In the genomic region with DNA sequence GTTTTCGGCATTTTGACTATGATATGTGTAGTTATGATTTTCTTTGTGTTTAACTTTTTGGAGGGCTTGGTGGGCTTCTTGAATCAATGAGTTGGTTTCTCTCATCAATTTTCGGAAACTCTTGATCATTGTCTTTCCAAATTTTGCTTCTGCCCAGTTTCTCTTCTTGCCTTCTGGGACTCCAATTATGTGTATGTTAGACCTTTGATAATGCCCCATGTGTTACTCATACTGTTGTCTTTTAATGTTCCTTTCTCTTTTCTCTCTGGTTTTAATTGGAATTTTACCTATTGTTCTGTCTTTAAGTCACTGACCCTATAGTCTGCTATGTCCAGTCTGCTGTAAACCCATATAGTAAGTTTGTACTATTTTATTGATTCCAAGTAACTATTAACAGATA, we compare ENCODE assay signal across 10 cellular contexts. TPM values are rescaled to one million over a fixed set of nuclear protein-coding genes. Genes with fewer than 3 reads are reported as not detected.
"Had no signal": no experiment of that assay in that cellular context is flagged by ENCODE, and none has a peak within 500 bp of the region (broad histone marks: within the 10 kb centered on the region; RNA-seq: fewer than 3 reads in every experiment).

No MANE protein-coding gene starts in this region.

- H3K4me3 Mint-ChIP-seq: GM23338, H9, HFFc6, IgD-negative memory B cell had no signal

- H3K36me3 Mint-ChIP-seq: IgD-negative memory B cell had no signal

- H3K4me3 ChIP-seq: GM23338 had no signal

- H3K27ac ChIP-seq: KMS-11 had no signal

- H3K27ac Mint-ChIP-seq: GM23338, H9, HFFc6, IgD-negative memory B cell had no signal

- DNase-seq: H9, HCEC 1CT, HFFc6, Karpas-422, KBM-7 had no signal

- H3K4me1 Mint-ChIP-seq: GM23338, IgD-negative memory B cell had no signal

RNA-seq across cellular contexts. Expression of a gene that starts 41.5 kb away (rescaled TPM):
- total RNA-seq: HepG2, HFFc6, HT1080 had no signal
